ENCODE assay signal across 10 cellular contexts in the genomic region with DNA sequence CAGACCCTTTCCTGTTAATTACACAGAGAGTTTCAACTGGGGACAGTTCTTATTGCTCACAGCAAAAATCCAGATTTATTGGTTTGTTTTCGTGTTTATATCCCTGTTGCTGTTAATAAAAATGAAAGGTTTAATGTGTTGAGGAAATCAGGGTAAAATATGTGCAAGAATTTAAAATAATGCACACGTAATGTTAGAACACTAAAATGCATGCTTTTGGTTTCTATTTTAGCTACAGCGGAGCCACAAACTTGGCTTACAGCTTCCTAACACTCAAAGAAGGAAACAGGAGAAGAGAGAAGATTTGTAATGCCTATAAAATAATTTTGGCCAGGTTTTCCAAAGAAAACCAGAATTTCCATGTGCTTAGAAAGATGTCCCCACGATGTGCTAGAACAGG.
A peak's percentile ranks its signal among the peaks of the same experiment; 100 is the strongest.
DNase-seq lines count a peak whose midpoint lies in the region; ATAC-seq and TF ChIP-seq lines count a peak whose summit lies in the region.
"Had no signal": no experiment of that assay in that cellular context is flagged by ENCODE, and none has a peak within 500 bp of the region (broad histone marks: within the 10 kb centered on the region; RNA-seq: fewer than 3 reads in every experiment).

No MANE protein-coding gene starts in this region.

- H3K36me3 ChIP-seq in MG63 (no peaks in the 10 kb centered on the region), colonic mucosa (no peaks in the 10 kb centered on the region), psoas muscle (ENCODE audit: insufficient read depth in 1 of 2, low read depth in 1 of 2) (no peaks in the 10 kb centered on the region), prostate gland (no peaks in the 10 kb centered on the region)

- TF ChIP-seq POLR2A in prostate gland (IDR thresholded peaks at IDR 0.05), result no peak

- DNase-seq in MG63, result no peak
- DNase-seq in colonic mucosa, result no peak
- DNase-seq in psoas muscle, result no peak
- DNase-seq in GM13977 (ENCODE audit: low spot score), result no peak
- DNase-seq in prostate gland (ENCODE audit: low spot score), result no peak
- DNase-seq: endodermal cell, posterior cingulate gyrus had no signal

- TF ChIP-seq CTCF in colonic mucosa (IDR thresholded peaks at IDR 0.05) (no peak), psoas muscle (IDR thresholded peaks at IDR 0.05) (no peak), GM13977 (IDR thresholded peaks at IDR 0.05; ENCODE audit: extremely low read depth, insufficient read depth, missing control alignments) (no peak), prostate gland (IDR thresholded peaks at IDR 0.05) (no peak)

- no peak for ATAC-seq in psoas muscle
- ATAC-seq in GM21367 (IDR thresholded peaks at IDR 0.05; ENCODE audit: unreplicated experiment), result no peak
- ATAC-seq: SK-N-SH treated with all-trans-retinoic acid at 6 μM for 48 hours had no signal

- H3K27me3 ChIP-seq in MG63 (peaks cover 13% of the 10 kb centered on the region), colonic mucosa (no peaks in the 10 kb centered on the region), psoas muscle (ENCODE audit: insufficient read depth in 3 of 3, low read length in 2 of 3) (peaks cover 0 to 2% (median 0%) of the 10 kb centered on the region in 3 donors), prostate gland (replicated peaks; ENCODE audit: insufficient read depth) (no peaks in the 10 kb centered on the region)

- WGBS in psoas muscle, 3 donors, result 15 to 17% (median 15%) methylated on average over 4 of the region's 4 CpGs
- WGBS in prostate gland, result 8% methylated on average over 4 of the region's 4 CpGs

- H3K9ac ChIP-seq in colonic mucosa (ENCODE audit: low read depth in 2 of 2, low read length in 2 of 2), result no peak overlapping the region

- H3K27ac ChIP-seq in colonic mucosa (peak overlapping the region; percentile 34), psoas muscle (no peak overlapping the region), prostate gland (no peak overlapping the region)

- in situ Hi-C loops in GM13977 (cut with MboI; ENCODE audit: low pct_unique_long_range_greater_than_20kb, low sequenced_read_pairs, unreplicated experiment), result no loop called here

- intact Hi-C loops in colonic mucosa (cut with DNase I) (no loop called here), psoas muscle (cut with DNase I) (no loop called here), prostate gland (cut with DNase I) (no loop called here)

- no peaks in the 10 kb centered on the region for H3K4me1 ChIP-seq in colonic mucosa
- no peaks in the 10 kb centered on the region for H3K4me1 ChIP-seq in psoas muscle
- H3K4me1 ChIP-seq in prostate gland (replicated peaks), result no peaks in the 10 kb centered on the region

- H3K9me3 ChIP-seq in MG63 (no peaks in the 10 kb centered on the region), colonic mucosa (no peaks in the 10 kb centered on the region), psoas muscle (no peaks in the 10 kb centered on the region), prostate gland (no peaks in the 10 kb centered on the region)

- peak overlapping the region; percentile 22 for H3K4me3 ChIP-seq in GM08714 (ENCODE audit: low read length)
- H3K4me3 ChIP-seq in MG63, result peak overlapping the region; percentile 45
- no peak overlapping the region for H3K4me3 ChIP-seq in colonic mucosa
- H3K4me3 ChIP-seq in psoas muscle, result peak overlapping the region; percentile 5
- no peak overlapping the region for H3K4me3 ChIP-seq in prostate gland

Comparison
In these comparisons a context has a peak if more than half of its experiments do, and no peak if none do; other contexts are left out.
1. H3K4me3 ChIP-seq: peak in GM08714 (single experiment), MG63 (single experiment) and psoas muscle (single experiment); none in colonic mucosa (single experiment) and prostate gland (0 of 2).